ENCODE assay signal across 21 cellular contexts in the genomic region with DNA sequence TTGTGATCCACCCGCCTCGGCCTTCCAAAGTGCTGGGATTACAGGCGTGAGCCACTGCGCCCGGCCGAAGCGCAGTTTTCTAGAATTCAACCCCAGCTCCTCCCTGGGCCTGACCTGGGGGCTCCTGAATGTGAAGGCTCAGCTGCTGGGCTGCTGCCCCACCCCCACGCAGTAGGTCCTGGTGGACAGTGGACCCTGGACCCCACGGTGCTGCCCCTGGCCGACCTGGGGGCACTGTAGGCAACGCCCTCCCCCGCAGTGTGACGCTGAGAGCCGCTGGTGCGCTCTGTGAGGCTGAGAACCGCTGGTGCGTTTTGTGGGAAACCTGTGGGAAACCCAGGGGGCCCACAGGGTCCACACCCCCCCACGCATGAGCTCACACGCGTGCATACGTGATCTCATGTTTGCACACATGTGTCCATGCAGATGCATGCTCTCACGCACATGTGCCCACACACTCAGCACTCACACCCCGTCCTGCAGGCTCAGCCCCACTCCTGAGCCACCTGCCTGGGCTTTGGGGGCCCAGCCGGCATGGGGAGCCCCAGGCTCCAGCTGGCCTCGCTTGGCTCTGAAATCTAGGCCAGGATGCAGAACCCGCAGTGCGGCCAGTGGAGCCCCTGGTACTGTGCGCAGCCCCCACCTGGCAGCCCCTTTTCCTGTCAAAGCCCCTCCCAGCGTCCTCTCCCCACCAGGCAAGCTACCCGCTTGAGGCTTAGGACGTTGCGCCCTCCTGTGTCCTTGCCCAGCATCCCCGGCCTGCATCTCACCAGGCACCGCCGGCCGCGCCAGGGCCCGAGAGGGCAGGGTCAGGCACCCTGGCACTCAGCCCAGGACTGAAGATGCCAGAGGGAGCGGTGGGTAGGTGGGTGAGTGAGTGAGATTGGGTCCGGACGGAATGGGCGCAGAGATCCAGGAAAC.
A peak's percentile ranks its signal among the peaks of the same experiment; 100 is the strongest.
DNase-seq lines count a peak whose midpoint lies in the region; ATAC-seq and TF ChIP-seq lines count a peak whose summit lies in the region.
"Had no signal": no experiment of that assay in that cellular context is flagged by ENCODE, and none has a peak within 500 bp of the region (broad histone marks: within the 10 kb centered on the region; RNA-seq: fewer than 3 reads in every experiment).

No MANE protein-coding gene starts in this region.

- no peak overlapping the region for H3K4me3 Mint-ChIP-seq in osteocyte (ENCODE audit: unreplicated experiment)
- no peak overlapping the region for H3K4me3 Mint-ChIP-seq in naive thymus-derived CD4-positive, alpha-beta T cell
- H3K4me3 Mint-ChIP-seq in Calu3 (ENCODE audit: low read depth, unreplicated experiment): no peak overlapping the region
- H3K4me3 Mint-ChIP-seq: activated naive CD8-positive, alpha-beta T cell; endodermal cell had no signal

- H3K4me2 ChIP-seq in fibroblast of lung (ENCODE audit: extremely low read depth, insufficient read depth, low read length): no peak overlapping the region

- H4K20me1 ChIP-seq in fibroblast of lung (ENCODE audit: control insufficient read depth, extremely low read depth, insufficient read depth, low read length): no peaks in the 10 kb centered on the region

- peaks cover 9% of the 10 kb centered on the region for H3K36me3 Mint-ChIP-seq in osteocyte (ENCODE audit: unreplicated experiment)
- no peaks in the 10 kb centered on the region for H3K36me3 Mint-ChIP-seq in naive thymus-derived CD4-positive, alpha-beta T cell
- peaks cover 18% of the 10 kb centered on the region for H3K36me3 Mint-ChIP-seq in Calu3 (ENCODE audit: insufficient read depth, unreplicated experiment)
- H3K36me3 Mint-ChIP-seq: activated naive CD8-positive, alpha-beta T cell had no signal

- peak; percentile 63 for DNase-seq in Right ventricle myocardium inferior (ENCODE audit: missing footprints)
- DNase-seq in right atrium auricular region (ENCODE audit: low spot score): no peak
- no peak for DNase-seq in fibroblast of lung (ENCODE audit: low read depth in 2 of 2)
- DNase-seq in osteocyte (ENCODE audit: extremely low spot score, unreplicated experiment): no peak
- no peak for DNase-seq in uterus
- no peak for DNase-seq in naive thymus-derived CD4-positive, alpha-beta T cell
- DNase-seq in Calu3: no peak
- DNase-seq: activated CD4-positive, alpha-beta T cell treated with anti-CD3 and anti-CD28 coated beads for 48 hours; colonic mucosa; endodermal cell; glutamatergic neuron; NCI-H1436; NCI-H510A treated with DMSO at 0.1 percent for 48 hours; SHP77; stimulated activated CD4-positive, alpha-beta T cell treated with anti-CD3 and anti-CD28 coated beads, Interleukin-2, amount 100 ng/mL, for 24 hours; stimulated activated naive CD4-positive, alpha-beta T cell; T-helper 1 cell had no signal

- H3K27ac ChIP-seq in right atrium auricular region (peak overlapping the region in 1 of 2 donors; percentile 76), fibroblast of lung (ENCODE audit: insufficient read depth, low read length) (peak overlapping the region; percentile 90), uterus (peak overlapping the region; percentile 91 to 94)
- no peak overlapping the region for H3K27ac ChIP-seq in naive thymus-derived CD4-positive, alpha-beta T cell (ENCODE audit: low read depth, low read length)

- H2AFZ ChIP-seq in fibroblast of lung (ENCODE audit: low read length): no peak overlapping the region

- H3K4me1 Mint-ChIP-seq in osteocyte (ENCODE audit: unreplicated experiment) (peaks cover 44% of the 10 kb centered on the region), Calu3 (ENCODE audit: low read depth, unreplicated experiment) (peaks cover 20% of the 10 kb centered on the region)
- peaks cover 11 to 42% (median 35%) of the 10 kb centered on the region in 7 donors for H3K4me1 Mint-ChIP-seq in naive thymus-derived CD4-positive, alpha-beta T cell

- H3K4me3 ChIP-seq in right atrium auricular region (no peak overlapping the region), fibroblast of lung (replicated peaks in 1 of 4; ENCODE audit: control extremely low read depth in 1 of 4, insufficient read depth in 1 of 4, low read depth in 3 of 4, low read length in 4 of 4) (no peak overlapping the region), uterus (no peak overlapping the region)
- H3K4me3 ChIP-seq in naive thymus-derived CD4-positive, alpha-beta T cell (ENCODE audit: low read length): no peak overlapping the region
- H3K4me3 ChIP-seq: colonic mucosa, lung, upper lobe of left lung had no signal

- no peak for ATAC-seq in Right ventricle myocardium inferior
- no peak for ATAC-seq in GM18505 (IDR thresholded peaks at IDR 0.05; ENCODE audit: unreplicated experiment)
- ATAC-seq in naive thymus-derived CD4-positive, alpha-beta T cell: no peak

- no peaks in the 10 kb centered on the region for H3K27me3 Mint-ChIP-seq in osteocyte (ENCODE audit: unreplicated experiment)
- H3K27me3 Mint-ChIP-seq in naive thymus-derived CD4-positive, alpha-beta T cell: no peaks in the 10 kb centered on the region
- H3K27me3 Mint-ChIP-seq in Calu3 (ENCODE audit: unreplicated experiment): no peaks in the 10 kb centered on the region
- H3K27me3 Mint-ChIP-seq: activated naive CD8-positive, alpha-beta T cell had no signal

- H3K9me3 ChIP-seq in right atrium auricular region (no peaks in the 10 kb centered on the region), fibroblast of lung (ENCODE audit: control insufficient read depth, insufficient read depth, low read depth, low read length) (no peaks in the 10 kb centered on the region), uterus (no peaks in the 10 kb centered on the region)
- no peaks in the 10 kb centered on the region for H3K9me3 ChIP-seq in naive thymus-derived CD4-positive, alpha-beta T cell (ENCODE audit: control insufficient read depth in 2 of 3, low read length in 3 of 3)
- H3K9me3 ChIP-seq: colonic mucosa, upper lobe of left lung had no signal

- intact Hi-C loops in Right ventricle myocardium inferior (cut with DNase I): no loop called here
- intact Hi-C loops in uterus (cut with DNase I; ENCODE audit: low total_unique reads): no loop called here
- intact Hi-C loops in naive thymus-derived CD4-positive, alpha-beta T cell (cut with micrococcal nuclease): no loop called here
- intact Hi-C loops in Calu3 (cut with micrococcal nuclease; ENCODE audit: unreplicated experiment): no loop called here

- no peak for TF ChIP-seq CTCF in right atrium auricular region (IDR thresholded peaks at IDR 0.05)
- TF ChIP-seq CTCF in fibroblast of lung (conservative IDR thresholded peaks at IDR 0.05 in 1 of 2, IDR thresholded peaks at IDR 0.05 in 1 of 2; ENCODE audit: low read depth in 1 of 2, low read length in 2 of 2): no peak
- no peak for TF ChIP-seq CTCF in osteocyte (IDR thresholded peaks at IDR 0.05)
- no peak for TF ChIP-seq CTCF in uterus (IDR thresholded peaks at IDR 0.05)
- TF ChIP-seq CTCF in Calu3 (IDR thresholded peaks at IDR 0.05; ENCODE audit: unreplicated experiment): no peak

- H3K27ac Mint-ChIP-seq in osteocyte (ENCODE audit: unreplicated experiment) (peak overlapping the region; percentile 95), Calu3 (ENCODE audit: unreplicated experiment) (no peak overlapping the region)
- H3K27ac Mint-ChIP-seq in naive thymus-derived CD4-positive, alpha-beta T cell: peak overlapping the region in 1 of 9 donors; percentile 75
- H3K27ac Mint-ChIP-seq: activated naive CD8-positive, alpha-beta T cell; endodermal cell had no signal

- H3K27me3 ChIP-seq in right atrium auricular region: no peaks in the 10 kb centered on the region
- H3K27me3 ChIP-seq in fibroblast of lung (ENCODE audit: control insufficient read depth, insufficient read depth, low read length): no peaks in the 10 kb centered on the region
- H3K27me3 ChIP-seq in uterus: no peaks in the 10 kb centered on the region
- H3K27me3 ChIP-seq in naive thymus-derived CD4-positive, alpha-beta T cell (ENCODE audit: control insufficient read depth in 2 of 2, insufficient read depth in 2 of 2, low read length in 2 of 2): no peaks in the 10 kb centered on the region
- H3K27me3 ChIP-seq: colonic mucosa, upper lobe of left lung had no signal

- TF ChIP-seq POLR2A in uterus (IDR thresholded peaks at IDR 0.05) (no peak), GM18505 (IDR thresholded peaks at IDR 0.05; ENCODE audit: borderline replicate concordance, extremely low read depth, insufficient read depth, insufficient read length) (no peak)

- H3K4me1 ChIP-seq in right atrium auricular region (peaks cover 0 to 43% of the 10 kb centered on the region in 2 donors), fibroblast of lung (ENCODE audit: control insufficient read depth, extremely low read depth, insufficient read depth, low read length) (peaks cover 20% of the 10 kb centered on the region), uterus (peaks cover 0 to 29% of the 10 kb centered on the region in 2 donors)
- H3K4me1 ChIP-seq in naive thymus-derived CD4-positive, alpha-beta T cell (ENCODE audit: control insufficient read depth in 2 of 2, insufficient read depth in 2 of 2, low read length in 2 of 2): peaks cover 0 to 29% of the 10 kb centered on the region in 2 donors
- H3K4me1 ChIP-seq: colonic mucosa had no signal

- H3K9ac ChIP-seq in fibroblast of lung (ENCODE audit: insufficient read depth, low read length): no peak overlapping the region

- H3K9me3 Mint-ChIP-seq in osteocyte (ENCODE audit: unreplicated experiment) (no peaks in the 10 kb centered on the region), Calu3 (ENCODE audit: low read depth, unreplicated experiment) (peaks cover 4% of the 10 kb centered on the region)
- peaks cover 0 to 3% (median 0%) of the 10 kb centered on the region in 11 donors for H3K9me3 Mint-ChIP-seq in naive thymus-derived CD4-positive, alpha-beta T cell
- H3K9me3 Mint-ChIP-seq: endodermal cell had no signal

- H3K36me3 ChIP-seq in right atrium auricular region (peaks cover 31% of the 10 kb centered on the region), fibroblast of lung (ENCODE audit: control insufficient read depth, insufficient read depth, low read length) (peaks cover 10% of the 10 kb centered on the region), uterus (no peaks in the 10 kb centered on the region)
- H3K36me3 ChIP-seq in naive thymus-derived CD4-positive, alpha-beta T cell (ENCODE audit: control insufficient read depth in 2 of 3, insufficient read depth in 3 of 3, low read length in 3 of 3): no peaks in the 10 kb centered on the region
- H3K36me3 ChIP-seq: colonic mucosa had no signal

- BruUV-seq in Calu3 (replicated peaks; lab: Mats Ljungman, UMichigan): no TSS peak

- POLR2A ChIA-PET in naive thymus-derived CD4-positive, alpha-beta T cell (lab: Charles Lee): interaction anchor here (0.7 kb wide), 1 partner anchor 1419 kb away, joined by 3 read pairs; no protein-coding TSS in a partner anchor

- H3K79me2 ChIP-seq in fibroblast of lung (ENCODE audit: control insufficient read depth, insufficient read depth, low read length): peaks cover 3% of the 10 kb centered on the region

- CTCF ChIA-PET in naive thymus-derived CD4-positive, alpha-beta T cell (lab: Charles Lee): interaction anchor here (0.7 kb wide), 1 partner anchor 64 kb away, joined by 3 read pairs; no protein-coding TSS in a partner anchor
- CTCF ChIA-PET in Calu3 (lab: Charles Lee): interaction anchor here (0.7 kb wide), 1 partner anchor 38 kb away, joined by 4 read pairs; no protein-coding TSS in a partner anchor
